In genomic region chr2:120219291-120219690, GRCh38 we compare ENCODE assay signal across 26 cellular contexts.
"Had no signal": no experiment of that assay in that cellular context is flagged by ENCODE, and none has a peak within 500 bp of the region (broad histone marks: within the 10 kb centered on the region; RNA-seq: fewer than 3 reads in every experiment).

No MANE protein-coding gene starts in this region.

- H3K36me3 Mint-ChIP-seq: natural killer cell had no signal

- H3K36me3 ChIP-seq: adrenal gland, cardiac muscle cell, thyroid gland, upper lobe of right lung had no signal

- H3K4me3 ChIP-seq: adrenal gland, ascending aorta, cardiac muscle cell, coronary artery, skin epidermis, stomach, thyroid gland, upper lobe of right lung had no signal

- ATAC-seq: esophagus mucosa; natural killer cell; sciatic nerve; stimulated activated naive B cell treated with anti-CD40 and anti-IgM and Interleukin-4, amounts not matched to agents 10 μg/mL and 1 μg/mL and 100 μg/mL, for 72 hours; upper lobe of right lung had no signal

- DNase-seq: activated CD4-positive, alpha-beta T cell treated with anti-CD3 and anti-CD28 coated beads for 48 hours; activated effector memory CD4-positive, alpha-beta T cell treated with anti-CD3 and anti-CD28 coated beads, Interleukin-2, amount 50 U/mL, for 16 hours; activated naive CD4-positive, alpha-beta T cell treated with anti-CD3 and anti-CD28 coated beads for 36 hours; activated naive CD8-positive, alpha-beta T cell treated with anti-CD3 and anti-CD28 coated beads for 36 hours; activated T-cell treated with anti-CD3 and anti-CD28 coated beads, Interleukin-2, amount 50 U/mL, for 1 hour; hypothalamus; immature natural killer cell; natural killer cell; stimulated activated CD4-positive, alpha-beta T cell treated with anti-CD3 and anti-CD28 coated beads, Interleukin-4, amount 100 ng/mL, for 24 hours; stimulated activated naive B cell treated with anti-CD40 and anti-IgM and Interleukin-4, amounts not matched to agents 10 μg/mL and 1 μg/mL and 100 μg/mL, for 72 hours; SW 1271; T-helper 9 cell; thyroid gland; upper lobe of right lung had no signal

- H3K27me3 ChIP-seq: adrenal gland, ascending aorta, cardiac muscle cell, stomach, thyroid gland, upper lobe of right lung had no signal

- H3K9me3 ChIP-seq: adrenal gland, ascending aorta, thyroid gland, upper lobe of right lung had no signal

- H3K4me3 Mint-ChIP-seq: activated naive CD4-positive, alpha-beta T cell treated with anti-CD3 and anti-CD28 coated beads for 36 hours; activated naive CD8-positive, alpha-beta T cell treated with anti-CD3 and anti-CD28 coated beads for 36 hours; activated T-helper 1 cell treated with anti-CD3 and anti-CD28 coated beads, Interleukin-12 subunit alpha, Interleukin-12 subunit beta, Interleukin-2, Interleukin-4 antibody, amounts not matched to agents 30 ng/mL and 10 ng/mL and 1 ng/mL, durations not matched to agents 14 hours and 24 hours and 36 hours; immature natural killer cell; natural killer cell; stimulated activated naive B cell treated with anti-CD40 and anti-IgM and Interleukin-4, amounts not matched to agents 10 μg/mL and 1 μg/mL and 100 μg/mL, for 72 hours; T-helper 1 cell treated with Interleukin-12 subunit alpha and Interleukin-12 subunit beta and Interleukin-4 antibody, amounts not matched to agents 30 μg/mL and 1 μg/mL, for 36 hours had no signal

- H3K27ac ChIP-seq: adrenal gland, ascending aorta, cardiac muscle cell, coronary artery, skin epidermis, stomach, thyroid gland, upper lobe of right lung, VCaP had no signal

- H3K27me3 Mint-ChIP-seq: activated naive CD8-positive, alpha-beta T cell treated with anti-CD3 and anti-CD28 coated beads for 36 hours; stimulated activated naive B cell treated with anti-CD40 and anti-IgM and Interleukin-4, amounts not matched to agents 10 μg/mL and 1 μg/mL and 100 μg/mL, for 72 hours had no signal

- H3K27ac Mint-ChIP-seq: activated naive CD4-positive, alpha-beta T cell treated with anti-CD3 and anti-CD28 coated beads for 36 hours; activated naive CD8-positive, alpha-beta T cell treated with anti-CD3 and anti-CD28 coated beads for 36 hours; activated T-helper 1 cell treated with anti-CD3 and anti-CD28 coated beads, Interleukin-12 subunit alpha, Interleukin-12 subunit beta, Interleukin-2, Interleukin-4 antibody, amounts not matched to agents 30 ng/mL and 10 ng/mL and 1 ng/mL, durations not matched to agents 14 hours and 24 hours and 36 hours; brain; natural killer cell; stimulated activated naive B cell treated with anti-CD40 and anti-IgM and Interleukin-4, amounts not matched to agents 10 μg/mL and 1 μg/mL and 100 μg/mL, for 72 hours; T-helper 1 cell treated with Interleukin-12 subunit alpha and Interleukin-12 subunit beta and Interleukin-4 antibody, amounts not matched to agents 30 μg/mL and 1 μg/mL, for 36 hours had no signal

- H3K9me3 Mint-ChIP-seq: immature natural killer cell, natural killer cell had no signal
